Comparison of ENCODE assay signal across 15 cellular contexts in genomic region chr11:122186439-122187080, GRCh38.
A peak's percentile ranks its signal among the peaks of the same experiment; 100 is the strongest.
DNase-seq lines count a peak whose midpoint lies in the region; ATAC-seq and TF ChIP-seq lines count a peak whose summit lies in the region.
"Had no signal": no experiment of that assay in that cellular context is flagged by ENCODE, and none has a peak within 500 bp of the region (broad histone marks: within the 10 kb centered on the region; RNA-seq: fewer than 3 reads in every experiment).

No MANE protein-coding gene starts in this region.

- peaks cover 0 to 4% (median 0%) of the 10 kb centered on the region in 5 donors for H3K4me1 ChIP-seq in subcutaneous abdominal adipose tissue (ENCODE audit: control insufficient read depth in 5 of 5, insufficient read depth in 5 of 5, low read length in 5 of 5)

- H3K36me3 ChIP-seq in subcutaneous abdominal adipose tissue (ENCODE audit: control insufficient read depth in 5 of 5, insufficient read depth in 5 of 5, low read length in 5 of 5), result peaks cover 0 to 4% (median 0%) of the 10 kb centered on the region in 5 donors
- H3K36me3 ChIP-seq: cardiac muscle cell, SJCRH30 had no signal

- H3K36me3 Mint-ChIP-seq in Calu3 (ENCODE audit: insufficient read depth, unreplicated experiment), result no peaks in the 10 kb centered on the region
- H3K36me3 Mint-ChIP-seq: natural killer cell treated with Interleukin-12 subunit alpha and Interleukin-12 subunit beta and Interleukin-15 and Interleukin-18, amount 100 ng/mL, for 72 hours had no signal

- CTCF ChIA-PET in Calu3 (lab: Charles Lee), result no interaction called here

- no peak overlapping the region for H3K4me3 Mint-ChIP-seq in Calu3 (ENCODE audit: low read depth, unreplicated experiment)
- H3K4me3 Mint-ChIP-seq: natural killer cell treated with Interleukin-12 subunit alpha and Interleukin-12 subunit beta and Interleukin-15 and Interleukin-18, amount 100 ng/mL, for 72 hours had no signal

- BruUV-seq in Calu3 (replicated peaks; lab: Mats Ljungman, UMichigan), result no TSS peak

- intact Hi-C loops in Calu3 (cut with micrococcal nuclease; ENCODE audit: unreplicated experiment), result no loop called here

- DNase-seq in NOMO-1 (lab: John Stamatoyannopoulos, UW; ENCODE audit: unreplicated experiment in 2 of 2), result peak; percentile 24 to 46
- no peak for DNase-seq in NOMO-1 treated with dmso at 0.1 percent for 144 hours (lab: John Stamatoyannopoulos, UW; ENCODE audit: unreplicated experiment)
- DNase-seq in fibroblast of the conjunctiva (ENCODE audit: low read depth), result peak; percentile 96
- DNase-seq in NCI-H510A (lab: John Stamatoyannopoulos, UW), result no peak
- no peak for DNase-seq in Calu3
- DNase-seq: NCI-H1436 treated with DMSO at 0.1 percent for 48 hours; SJCRH30; stimulated activated CD4-positive, alpha-beta T cell treated with anti-CD3 and anti-CD28 coated beads, Interleukin-4, amount 100 ng/mL, for 4 hours; trophoblast cell had no signal

- H3K4me1 Mint-ChIP-seq in Calu3 (ENCODE audit: low read depth, unreplicated experiment), result peaks cover 12% of the 10 kb centered on the region

- peak overlapping the region; percentile 56 for H3K27ac ChIP-seq in subcutaneous abdominal adipose tissue (ENCODE audit: low read depth, low read length)
- H3K27ac ChIP-seq: 22Rv1, cardiac muscle cell, SJCRH30 had no signal

- no peak for TF ChIP-seq CTCF in Calu3 (IDR thresholded peaks at IDR 0.05; ENCODE audit: unreplicated experiment)

- no peak overlapping the region for H3K9ac ChIP-seq in subcutaneous abdominal adipose tissue (ENCODE audit: low read length in 5 of 5)

- no peak overlapping the region for H3K4me3 ChIP-seq in subcutaneous abdominal adipose tissue (ENCODE audit: low read depth in 1 of 5, low read length in 5 of 5)
- H3K4me3 ChIP-seq: cardiac muscle cell, SJCRH30 had no signal

- ATAC-seq in SK-N-SH treated with all-trans-retinoic acid at 6 μM for 48 hours (no peak), HG02981 (IDR thresholded peaks at IDR 0.05; ENCODE audit: unreplicated experiment) (no peak)
- ATAC-seq: natural killer cell treated with Interleukin-12 subunit alpha and Interleukin-12 subunit beta and Interleukin-15 and Interleukin-18, amount 100 ng/mL, for 72 hours had no signal

- H3K9me3 ChIP-seq in subcutaneous abdominal adipose tissue (ENCODE audit: control insufficient read depth in 5 of 5, low read length in 5 of 5), result peaks cover 8 to 35% (median 25%) of the 10 kb centered on the region in 5 donors
- H3K9me3 ChIP-seq: SJCRH30 had no signal

- H3K27me3 Mint-ChIP-seq in Calu3 (ENCODE audit: unreplicated experiment), result no peaks in the 10 kb centered on the region

- no peaks in the 10 kb centered on the region for H3K27me3 ChIP-seq in subcutaneous abdominal adipose tissue (ENCODE audit: control insufficient read depth in 5 of 5, insufficient read depth in 4 of 5, low read length in 5 of 5)
- H3K27me3 ChIP-seq: cardiac muscle cell, SJCRH30 had no signal

- peaks cover 8% of the 10 kb centered on the region for H3K9me3 Mint-ChIP-seq in Calu3 (ENCODE audit: low read depth, unreplicated experiment)
- H3K9me3 Mint-ChIP-seq: natural killer cell treated with Interleukin-12 subunit alpha and Interleukin-12 subunit beta and Interleukin-15 and Interleukin-18, amount 100 ng/mL, for 72 hours had no signal

- H3K27ac Mint-ChIP-seq in Calu3 (ENCODE audit: unreplicated experiment), result no peak overlapping the region
- H3K27ac Mint-ChIP-seq: natural killer cell treated with Interleukin-12 subunit alpha and Interleukin-12 subunit beta and Interleukin-15 and Interleukin-18, amount 100 ng/mL, for 72 hours had no signal

TF ChIP-seq in SK-N-SH treated with all-trans-retinoic acid at 6 μM for 48 hours, 23 proteins besides CTCF, POLR2A, EP300 and RAD21:
- TF ChIP-seq PATZ1 (CRISPR knock-in tag; IDR thresholded peaks at IDR 0.05; ENCODE audit: borderline replicate concordance) (no peak), OSR1 (CRISPR knock-in tag; IDR thresholded peaks at IDR 0.05) (0 out of 2 replicates have a peak, but pooled peaks have one; percentile 23), ISL1 (CRISPR knock-in tag; IDR thresholded peaks at IDR 0.05) (peak; percentile 56)
TF ChIP-seq in SK-N-SH treated with all-trans-retinoic acid at 6 μM for 48 hours: peak in this region for 2.

Comparison
In these comparisons a context has a peak if more than half of its experiments do, and no peak if none do; other contexts are left out.
1. DNase-seq: peak in NOMO-1 (2 of 2) and fibroblast of the conjunctiva (single experiment); none in NOMO-1 treated with dmso at 0.1 percent for 144 hours (single experiment), NCI-H510A (single experiment) and Calu3 (single experiment).